Comparison of ENCODE assay signal across 20 cellular contexts in the genomic region with DNA sequence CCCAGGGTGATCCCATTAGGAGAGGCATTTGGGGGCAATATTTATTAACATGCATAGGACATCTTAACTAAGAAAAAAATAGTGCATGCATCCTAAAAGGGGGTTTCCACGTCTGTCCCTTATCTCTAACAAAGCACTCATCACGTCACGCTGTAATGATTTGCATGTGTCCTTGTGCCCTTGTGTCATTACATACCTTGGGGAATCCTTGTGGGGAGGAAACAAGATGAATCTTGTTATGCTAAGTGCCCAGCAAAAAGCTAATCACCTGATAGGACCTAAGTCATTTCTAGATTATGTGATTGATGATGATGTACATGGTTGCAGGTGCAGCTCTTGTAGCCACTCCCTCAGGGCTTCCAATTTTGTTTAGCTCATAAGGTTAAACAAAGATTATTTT.
DNase-seq lines count a peak whose midpoint lies in the region; ATAC-seq, FAIRE-seq and TF ChIP-seq lines count a peak whose summit lies in the region.
"Had no signal": no experiment of that assay in that cellular context is flagged by ENCODE, and none has a peak within 500 bp of the region (broad histone marks: within the 10 kb centered on the region; RNA-seq: fewer than 3 reads in every experiment).

No MANE protein-coding gene starts in this region.

- ATAC-seq in GM18873 (IDR thresholded peaks at IDR 0.05; ENCODE audit: low FRiP score, unreplicated experiment) (peak; percentile 82), HG02938 (IDR thresholded peaks at IDR 0.05; ENCODE audit: unreplicated experiment) (peak; percentile 69)
- ATAC-seq: activated naive CD8-positive, alpha-beta T cell treated with anti-CD3 and anti-CD28 coated beads, Interleukin-2, amount 50 U/mL, for 24 hours; gastrocnemius medialis; HepG2; T-helper 17 cell; WTC11 had no signal

- peak; percentile 82 for FAIRE-seq in D721Med (lab: Jason Lieb, UNC)
- FAIRE-seq: HepG2 had no signal

- no peak for DNase-seq in D721Med (ENCODE audit: insufficient read length, low spot score)
- DNase-seq in NAMALWA (ENCODE audit: low spot score): peak; percentile 6
- no peak for DNase-seq in hypothalamus (lab: John Stamatoyannopoulos, UW)
- DNase-seq in NCI-H2227 treated with DMSO at 0.1 percent for 48 hours (lab: John Stamatoyannopoulos, UW): no peak
- DNase-seq in activated CD4-positive, alpha-beta T cell treated with anti-CD3 and anti-CD28 coated beads, Interleukin-2, amount 50 U/mL, for 1 hour: no peak
- no peak for DNase-seq in AG08395 (ENCODE audit: low spot score)
- DNase-seq: ACHN; activated naive CD8-positive, alpha-beta T cell treated with anti-CD3 and anti-CD28 coated beads, Interleukin-2, amount 50 U/mL, for 24 hours; CD8-positive, alpha-beta memory T cell; gastrocnemius medialis; left ventricle myocardium inferior; NCI-H1694 treated with DMSO at 0.1 percent for 48 hours; NCI-H510A treated with DMSO at 0.1 percent for 48 hours; SHP77 treated with DMSO at 0.1 percent for 48 hours; stimulated activated CD4-positive, alpha-beta T cell treated with anti-CD3 and anti-CD28 coated beads, Interleukin-15, amount 100 ng/mL, for 24 hours; T-helper 17 cell had no signal

- no peak for TF ChIP-seq CTCF in D721Med (IDR thresholded peaks at IDR 0.05; ENCODE audit: insufficient read depth, missing control alignments)
